ENCODE assay signal across 1 cellular context in genomic region chr1:153977250-153978240, GRCh38.
TF ChIP-seq lines count a peak whose summit lies in the region.

JTB (minus strand) TSS chr1:153977674; CDS start chr1:153977252, 422 bp downstream.

TF ChIP-seq in K562, 482 proteins besides CTCF, POLR2A, EP300 and RAD21 (continued from another document and continues in another):
- TF ChIP-seq, protein P1, sequence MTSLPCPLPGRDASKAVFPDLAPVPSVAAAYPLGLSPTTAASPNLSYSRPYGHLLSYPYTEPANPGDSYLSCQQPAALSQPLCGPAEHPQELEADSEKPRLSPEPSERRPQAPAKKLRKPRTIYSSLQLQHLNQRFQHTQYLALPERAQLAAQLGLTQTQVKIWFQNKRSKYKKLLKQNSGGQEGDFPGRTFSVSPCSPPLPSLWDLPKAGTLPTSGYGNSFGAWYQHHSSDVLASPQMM (CRISPR knock-in tag; IDR thresholded peaks at IDR 0.05), result no peak
- TF ChIP-seq DDX20 (tag; IDR thresholded peaks at IDR 0.05; ENCODE audit: low read depth) (no peak), ZFP36 (IDR thresholded peaks at IDR 0.05; ENCODE audit: low read depth, low read length, partially characterized antibody) (no peak), NRF1 (conservative IDR thresholded peaks at IDR 0.05 in 1 of 2, IDR thresholded peaks at IDR 0.05 in 1 of 2) (peak; percentile 47 to 54), BRD9 (IDR thresholded peaks at IDR 0.05; ENCODE audit: low read depth, partially characterized antibody) (peak; percentile 26), PHF8 (IDR thresholded peaks at IDR 0.05; ENCODE audit: borderline replicate concordance, low read length) (peak; percentile 92; the same call in 1 of the 2 replicates), TARDBP (IDR thresholded peaks at IDR 0.05) (no peak), NFIX (CRISPR knock-in tag; IDR thresholded peaks at IDR 0.05; ENCODE audit: low read depth) (no peak), ZBTB43 (CRISPR knock-in tag; IDR thresholded peaks at IDR 0.05) (no peak), ETV6 (IDR thresholded peaks at IDR 0.05; ENCODE audit: borderline replicate concordance in 1 of 2, low read depth in 2 of 2, low read length in 1 of 2) (no peak), ETV6 (CRISPR knock-in tag; IDR thresholded peaks at IDR 0.05; ENCODE audit: borderline replicate concordance) (no peak), ZNF507 (tag; conservative IDR thresholded peaks at IDR 0.05) (no peak), ARNT (IDR thresholded peaks at IDR 0.05) (no peak), SNIP1 (IDR thresholded peaks at IDR 0.05; ENCODE audit: low read depth) (no peak), BMI1 (IDR thresholded peaks at IDR 0.05; ENCODE audit: low read length) (no peak), BRF1 (IDR thresholded peaks at IDR 0.05; ENCODE audit: borderline replicate concordance, extremely low read depth, insufficient read length) (no peak), ZFX (CRISPR knock-in tag; IDR thresholded peaks at IDR 0.05) (peak; percentile 88), SRSF1 (IDR thresholded peaks at IDR 0.05; ENCODE audit: low read depth, low read length) (no peak), GTF3C2 (IDR thresholded peaks at IDR 0.05; ENCODE audit: borderline replicate concordance, extremely low read depth, insufficient read length) (no peak), CHD1 (IDR thresholded peaks at IDR 0.05; ENCODE audit: low read length) (no peak), ASH1L (IDR thresholded peaks at IDR 0.05; ENCODE audit: borderline replicate concordance, low read depth, partially characterized antibody) (no peak), TAF1 (IDR thresholded peaks at IDR 0.05; ENCODE audit: control insufficient read depth, extremely low read depth, insufficient read depth, low read length, severe bottlenecking) (peak; percentile 77), DACH1 (IDR thresholded peaks at IDR 0.05; ENCODE audit: partially characterized antibody) (no peak), ZBTB11 (CRISPR knock-in tag; IDR thresholded peaks at IDR 0.05) (peak in 1 of 3 experiments; percentile 57; a peak in 2 of 6 replicates), HDAC6 (IDR thresholded peaks at IDR 0.05; ENCODE audit: low read depth, low read length) (no peak), TCF7 (IDR thresholded peaks at IDR 0.05; ENCODE audit: borderline replicate concordance) (no peak), FOXO4 (CRISPR knock-in tag; IDR thresholded peaks at IDR 0.05) (no peak), ELF2 (CRISPR knock-in tag; IDR thresholded peaks at IDR 0.05) (peak; percentile 90), CREBBP (IDR thresholded peaks at IDR 0.05; ENCODE audit: low read depth, low read length) (no peak)
- TF ChIP-seq, protein P2, sequence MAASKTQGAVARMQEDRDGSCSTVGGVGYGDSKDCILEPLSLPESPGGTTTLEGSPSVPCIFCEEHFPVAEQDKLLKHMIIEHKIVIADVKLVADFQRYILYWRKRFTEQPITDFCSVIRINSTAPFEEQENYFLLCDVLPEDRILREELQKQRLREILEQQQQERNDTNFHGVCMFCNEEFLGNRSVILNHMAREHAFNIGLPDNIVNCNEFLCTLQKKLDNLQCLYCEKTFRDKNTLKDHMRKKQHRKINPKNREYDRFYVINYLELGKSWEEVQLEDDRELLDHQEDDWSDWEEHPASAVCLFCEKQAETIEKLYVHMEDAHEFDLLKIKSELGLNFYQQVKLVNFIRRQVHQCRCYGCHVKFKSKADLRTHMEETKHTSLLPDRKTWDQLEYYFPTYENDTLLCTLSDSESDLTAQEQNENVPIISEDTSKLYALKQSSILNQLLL (CRISPR knock-in tag; IDR thresholded peaks at IDR 0.05; ENCODE audit: borderline replicate concordance), result no peak
- TF ChIP-seq, protein P3, sequence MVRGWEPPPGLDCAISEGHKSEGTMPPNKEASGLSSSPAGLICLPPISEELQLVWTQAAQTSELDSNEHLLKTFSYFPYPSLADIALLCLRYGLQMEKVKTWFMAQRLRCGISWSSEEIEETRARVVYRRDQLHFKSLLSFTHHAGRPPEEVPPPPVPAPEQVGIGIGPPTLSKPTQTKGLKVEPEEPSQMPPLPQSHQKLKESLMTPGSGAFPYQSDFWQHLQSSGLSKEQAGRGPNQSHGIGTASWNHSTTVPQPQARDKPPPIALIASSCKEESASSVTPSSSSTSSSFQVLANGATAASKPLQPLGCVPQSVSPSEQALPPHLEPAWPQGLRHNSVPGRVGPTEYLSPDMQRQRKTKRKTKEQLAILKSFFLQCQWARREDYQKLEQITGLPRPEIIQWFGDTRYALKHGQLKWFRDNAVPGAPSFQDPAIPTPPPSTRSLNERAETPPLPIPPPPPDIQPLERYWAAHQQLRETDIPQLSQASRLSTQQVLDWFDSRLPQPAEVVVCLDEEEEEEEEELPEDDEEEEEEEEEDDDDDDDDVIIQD (CRISPR knock-in tag; IDR thresholded peaks at IDR 0.05), result no peak
- TF ChIP-seq, protein P4, sequence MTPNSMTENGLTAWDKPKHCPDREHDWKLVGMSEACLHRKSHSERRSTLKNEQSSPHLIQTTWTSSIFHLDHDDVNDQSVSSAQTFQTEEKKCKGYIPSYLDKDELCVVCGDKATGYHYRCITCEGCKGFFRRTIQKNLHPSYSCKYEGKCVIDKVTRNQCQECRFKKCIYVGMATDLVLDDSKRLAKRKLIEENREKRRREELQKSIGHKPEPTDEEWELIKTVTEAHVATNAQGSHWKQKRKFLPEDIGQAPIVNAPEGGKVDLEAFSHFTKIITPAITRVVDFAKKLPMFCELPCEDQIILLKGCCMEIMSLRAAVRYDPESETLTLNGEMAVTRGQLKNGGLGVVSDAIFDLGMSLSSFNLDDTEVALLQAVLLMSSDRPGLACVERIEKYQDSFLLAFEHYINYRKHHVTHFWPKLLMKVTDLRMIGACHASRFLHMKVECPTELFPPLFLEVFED (CRISPR knock-in tag; conservative IDR thresholded peaks at IDR 0.05), result no peak
- TF ChIP-seq, protein P5, sequence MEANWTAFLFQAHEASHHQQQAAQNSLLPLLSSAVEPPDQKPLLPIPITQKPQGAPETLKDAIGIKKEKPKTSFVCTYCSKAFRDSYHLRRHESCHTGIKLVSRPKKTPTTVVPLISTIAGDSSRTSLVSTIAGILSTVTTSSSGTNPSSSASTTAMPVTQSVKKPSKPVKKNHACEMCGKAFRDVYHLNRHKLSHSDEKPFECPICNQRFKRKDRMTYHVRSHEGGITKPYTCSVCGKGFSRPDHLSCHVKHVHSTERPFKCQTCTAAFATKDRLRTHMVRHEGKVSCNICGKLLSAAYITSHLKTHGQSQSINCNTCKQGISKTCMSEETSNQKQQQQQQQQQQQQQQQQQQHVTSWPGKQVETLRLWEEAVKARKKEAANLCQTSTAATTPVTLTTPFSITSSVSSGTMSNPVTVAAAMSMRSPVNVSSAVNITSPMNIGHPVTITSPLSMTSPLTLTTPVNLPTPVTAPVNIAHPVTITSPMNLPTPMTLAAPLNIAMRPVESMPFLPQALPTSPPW (CRISPR knock-in tag; IDR thresholded peaks at IDR 0.05), result peak; percentile 35; the same call in 1 of the 2 replicates
- TF ChIP-seq, protein P6, sequence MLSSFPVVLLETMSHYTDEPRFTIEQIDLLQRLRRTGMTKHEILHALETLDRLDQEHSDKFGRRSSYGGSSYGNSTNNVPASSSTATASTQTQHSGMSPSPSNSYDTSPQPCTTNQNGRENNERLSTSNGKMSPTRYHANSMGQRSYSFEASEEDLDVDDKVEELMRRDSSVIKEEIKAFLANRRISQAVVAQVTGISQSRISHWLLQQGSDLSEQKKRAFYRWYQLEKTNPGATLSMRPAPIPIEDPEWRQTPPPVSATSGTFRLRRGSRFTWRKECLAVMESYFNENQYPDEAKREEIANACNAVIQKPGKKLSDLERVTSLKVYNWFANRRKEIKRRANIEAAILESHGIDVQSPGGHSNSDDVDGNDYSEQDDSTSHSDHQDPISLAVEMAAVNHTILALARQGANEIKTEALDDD (IDR thresholded peaks at IDR 0.05), result no peak
- TF ChIP-seq, protein P7, sequence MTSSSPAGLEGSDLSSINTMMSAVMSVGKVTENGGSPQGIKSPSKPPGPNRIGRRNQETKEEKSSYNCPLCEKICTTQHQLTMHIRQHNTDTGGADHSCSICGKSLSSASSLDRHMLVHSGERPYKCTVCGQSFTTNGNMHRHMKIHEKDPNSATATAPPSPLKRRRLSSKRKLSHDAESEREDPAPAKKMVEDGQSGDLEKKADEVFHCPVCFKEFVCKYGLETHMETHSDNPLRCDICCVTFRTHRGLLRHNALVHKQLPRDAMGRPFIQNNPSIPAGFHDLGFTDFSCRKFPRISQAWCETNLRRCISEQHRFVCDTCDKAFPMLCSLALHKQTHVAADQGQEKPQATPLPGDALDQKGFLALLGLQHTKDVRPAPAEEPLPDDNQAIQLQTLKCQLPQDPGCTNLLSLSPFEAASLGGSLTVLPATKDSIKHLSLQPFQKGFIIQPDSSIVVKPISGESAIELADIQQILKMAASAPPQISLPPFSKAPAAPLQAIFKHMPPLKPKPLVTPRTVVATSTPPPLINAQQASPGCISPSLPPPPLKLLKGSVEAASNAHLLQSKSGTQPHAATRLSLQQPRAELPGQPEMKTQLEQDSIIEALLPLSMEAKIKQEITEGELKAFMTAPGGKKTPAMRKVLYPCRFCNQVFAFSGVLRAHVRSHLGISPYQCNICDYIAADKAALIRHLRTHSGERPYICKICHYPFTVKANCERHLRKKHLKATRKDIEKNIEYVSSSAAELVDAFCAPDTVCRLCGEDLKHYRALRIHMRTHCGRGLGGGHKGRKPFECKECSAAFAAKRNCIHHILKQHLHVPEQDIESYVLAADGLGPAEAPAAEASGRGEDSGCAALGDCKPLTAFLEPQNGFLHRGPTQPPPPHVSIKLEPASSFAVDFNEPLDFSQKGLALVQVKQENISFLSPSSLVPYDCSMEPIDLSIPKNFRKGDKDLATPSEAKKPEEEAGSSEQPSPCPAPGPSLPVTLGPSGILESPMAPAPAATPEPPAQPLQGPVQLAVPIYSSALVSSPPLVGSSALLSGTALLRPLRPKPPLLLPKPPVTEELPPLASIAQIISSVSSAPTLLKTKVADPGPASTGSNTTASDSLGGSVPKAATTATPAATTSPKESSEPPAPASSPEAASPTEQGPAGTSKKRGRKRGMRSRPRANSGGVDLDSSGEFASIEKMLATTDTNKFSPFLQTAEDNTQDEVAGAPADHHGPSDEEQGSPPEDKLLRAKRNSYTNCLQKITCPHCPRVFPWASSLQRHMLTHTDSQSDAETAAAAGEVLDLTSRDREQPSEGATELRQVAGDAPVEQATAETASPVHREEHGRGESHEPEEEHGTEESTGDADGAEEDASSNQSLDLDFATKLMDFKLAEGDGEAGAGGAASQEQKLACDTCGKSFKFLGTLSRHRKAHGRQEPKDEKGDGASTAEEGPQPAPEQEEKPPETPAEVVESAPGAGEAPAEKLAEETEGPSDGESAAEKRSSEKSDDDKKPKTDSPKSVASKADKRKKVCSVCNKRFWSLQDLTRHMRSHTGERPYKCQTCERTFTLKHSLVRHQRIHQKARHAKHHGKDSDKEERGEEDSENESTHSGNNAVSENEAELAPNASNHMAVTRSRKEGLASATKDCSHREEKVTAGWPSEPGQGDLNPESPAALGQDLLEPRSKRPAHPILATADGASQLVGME (CRISPR knock-in tag; IDR thresholded peaks at IDR 0.05), result no peak
